1 cellular context compared by ENCODE assay signal in the genomic region with DNA sequence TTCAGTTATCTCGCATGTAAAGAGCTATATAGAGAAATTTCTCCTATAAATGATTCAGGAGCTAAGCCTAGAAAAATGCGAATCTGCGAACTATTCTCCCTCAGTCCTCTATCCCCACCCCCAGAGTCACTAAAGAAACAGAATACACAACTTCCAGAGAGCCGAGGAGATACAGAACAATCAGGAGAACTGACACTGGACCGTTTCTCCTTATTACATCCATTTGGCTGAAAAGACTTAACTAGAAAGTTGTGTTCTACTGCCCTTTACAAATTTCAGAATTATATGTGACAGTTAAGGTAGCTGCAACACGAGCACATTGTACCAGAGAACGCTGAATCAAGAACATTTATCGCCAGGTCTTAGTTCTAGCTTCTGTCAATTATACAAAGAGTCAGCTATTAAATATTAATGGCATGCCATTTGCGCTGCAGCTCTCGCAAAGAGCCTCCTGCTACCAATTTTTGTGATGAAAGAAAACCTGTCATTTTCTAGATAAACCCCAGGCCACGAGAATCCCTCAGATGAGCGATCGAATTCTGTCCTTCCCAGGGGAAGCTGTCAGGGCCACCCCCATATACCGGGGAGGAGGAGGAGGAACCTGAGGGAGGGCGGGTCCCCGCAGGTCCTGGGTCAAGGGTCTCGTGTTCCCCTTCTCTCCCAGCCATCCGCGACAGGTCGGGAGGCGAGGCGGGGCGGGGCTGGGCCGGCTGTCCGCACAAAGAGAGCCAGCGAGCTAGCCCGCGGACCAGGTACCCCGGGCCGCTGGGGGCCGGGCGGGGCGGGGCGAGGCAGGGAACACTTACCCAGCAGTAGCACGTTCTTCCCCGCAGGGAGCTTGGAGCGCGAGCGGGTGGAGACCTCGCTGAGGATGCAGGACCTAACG.
TF ChIP-seq lines count a peak whose summit lies in the region.

No MANE protein-coding gene starts in this region.

TF ChIP-seq in HepG2, 621 proteins besides CTCF, POLR2A, EP300 and RAD21 (continued from another document and continues in another):
- TF ChIP-seq ZNF407 (CRISPR knock-in tag; IDR thresholded peaks at IDR 0.05; ENCODE audit: not compliant biosample characterization): no peak
- no peak for TF ChIP-seq ZNF235 (CRISPR knock-in tag; IDR thresholded peaks at IDR 0.05; ENCODE audit: borderline replicate concordance)
- no peak for TF ChIP-seq CENPX (CRISPR knock-in tag; IDR thresholded peaks at IDR 0.05)
- no peak for TF ChIP-seq GRHL1 (CRISPR knock-in tag; conservative IDR thresholded peaks at IDR 0.05)
- no peak for TF ChIP-seq ATM (IDR thresholded peaks at IDR 0.05; ENCODE audit: borderline replicate concordance)
- TF ChIP-seq, protein P1, sequence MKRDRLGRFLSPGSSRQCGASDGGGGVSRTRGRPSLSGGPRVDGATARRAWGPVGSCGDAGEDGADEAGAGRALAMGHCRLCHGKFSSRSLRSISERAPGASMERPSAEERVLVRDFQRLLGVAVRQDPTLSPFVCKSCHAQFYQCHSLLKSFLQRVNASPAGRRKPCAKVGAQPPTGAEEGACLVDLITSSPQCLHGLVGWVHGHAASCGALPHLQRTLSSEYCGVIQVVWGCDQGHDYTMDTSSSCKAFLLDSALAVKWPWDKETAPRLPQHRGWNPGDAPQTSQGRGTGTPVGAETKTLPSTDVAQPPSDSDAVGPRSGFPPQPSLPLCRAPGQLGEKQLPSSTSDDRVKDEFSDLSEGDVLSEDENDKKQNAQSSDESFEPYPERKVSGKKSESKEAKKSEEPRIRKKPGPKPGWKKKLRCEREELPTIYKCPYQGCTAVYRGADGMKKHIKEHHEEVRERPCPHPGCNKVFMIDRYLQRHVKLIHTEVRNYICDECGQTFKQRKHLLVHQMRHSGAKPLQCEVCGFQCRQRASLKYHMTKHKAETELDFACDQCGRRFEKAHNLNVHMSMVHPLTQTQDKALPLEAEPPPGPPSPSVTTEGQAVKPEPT (CRISPR knock-in tag; IDR thresholded peaks at IDR 0.05; ENCODE audit: low read depth): no peak
- TF ChIP-seq NFIC (IDR thresholded peaks at IDR 0.05; ENCODE audit: low read length): no peak
- TF ChIP-seq CREB1 (IDR thresholded peaks at IDR 0.05): no peak
- TF ChIP-seq CREB1 (CRISPR knock-in tag; IDR thresholded peaks at IDR 0.05): no peak
- no peak for TF ChIP-seq TOE1 (CRISPR knock-in tag; IDR thresholded peaks at IDR 0.05)
- TF ChIP-seq ZMAT5 (CRISPR knock-in tag; IDR thresholded peaks at IDR 0.05; ENCODE audit: borderline replicate concordance, low read depth): no peak
- TF ChIP-seq PBX3 (CRISPR knock-in tag; IDR thresholded peaks at IDR 0.05; ENCODE audit: borderline replicate concordance): no peak
- TF ChIP-seq ZBTB3 (CRISPR knock-in tag; IDR thresholded peaks at IDR 0.05; ENCODE audit: borderline replicate concordance, low read depth): no peak
- TF ChIP-seq, protein P2, sequence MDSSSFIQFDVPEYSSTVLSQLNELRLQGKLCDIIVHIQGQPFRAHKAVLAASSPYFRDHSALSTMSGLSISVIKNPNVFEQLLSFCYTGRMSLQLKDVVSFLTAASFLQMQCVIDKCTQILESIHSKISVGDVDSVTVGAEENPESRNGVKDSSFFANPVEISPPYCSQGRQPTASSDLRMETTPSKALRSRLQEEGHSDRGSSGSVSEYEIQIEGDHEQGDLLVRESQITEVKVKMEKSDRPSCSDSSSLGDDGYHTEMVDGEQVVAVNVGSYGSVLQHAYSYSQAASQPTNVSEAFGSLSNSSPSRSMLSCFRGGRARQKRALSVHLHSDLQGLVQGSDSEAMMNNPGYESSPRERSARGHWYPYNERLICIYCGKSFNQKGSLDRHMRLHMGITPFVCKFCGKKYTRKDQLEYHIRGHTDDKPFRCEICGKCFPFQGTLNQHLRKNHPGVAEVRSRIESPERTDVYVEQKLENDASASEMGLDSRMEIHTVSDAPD (CRISPR knock-in tag; IDR thresholded peaks at IDR 0.05): no peak
- TF ChIP-seq NFATC3 (CRISPR knock-in tag; IDR thresholded peaks at IDR 0.05): no peak
- TF ChIP-seq, protein P3, sequence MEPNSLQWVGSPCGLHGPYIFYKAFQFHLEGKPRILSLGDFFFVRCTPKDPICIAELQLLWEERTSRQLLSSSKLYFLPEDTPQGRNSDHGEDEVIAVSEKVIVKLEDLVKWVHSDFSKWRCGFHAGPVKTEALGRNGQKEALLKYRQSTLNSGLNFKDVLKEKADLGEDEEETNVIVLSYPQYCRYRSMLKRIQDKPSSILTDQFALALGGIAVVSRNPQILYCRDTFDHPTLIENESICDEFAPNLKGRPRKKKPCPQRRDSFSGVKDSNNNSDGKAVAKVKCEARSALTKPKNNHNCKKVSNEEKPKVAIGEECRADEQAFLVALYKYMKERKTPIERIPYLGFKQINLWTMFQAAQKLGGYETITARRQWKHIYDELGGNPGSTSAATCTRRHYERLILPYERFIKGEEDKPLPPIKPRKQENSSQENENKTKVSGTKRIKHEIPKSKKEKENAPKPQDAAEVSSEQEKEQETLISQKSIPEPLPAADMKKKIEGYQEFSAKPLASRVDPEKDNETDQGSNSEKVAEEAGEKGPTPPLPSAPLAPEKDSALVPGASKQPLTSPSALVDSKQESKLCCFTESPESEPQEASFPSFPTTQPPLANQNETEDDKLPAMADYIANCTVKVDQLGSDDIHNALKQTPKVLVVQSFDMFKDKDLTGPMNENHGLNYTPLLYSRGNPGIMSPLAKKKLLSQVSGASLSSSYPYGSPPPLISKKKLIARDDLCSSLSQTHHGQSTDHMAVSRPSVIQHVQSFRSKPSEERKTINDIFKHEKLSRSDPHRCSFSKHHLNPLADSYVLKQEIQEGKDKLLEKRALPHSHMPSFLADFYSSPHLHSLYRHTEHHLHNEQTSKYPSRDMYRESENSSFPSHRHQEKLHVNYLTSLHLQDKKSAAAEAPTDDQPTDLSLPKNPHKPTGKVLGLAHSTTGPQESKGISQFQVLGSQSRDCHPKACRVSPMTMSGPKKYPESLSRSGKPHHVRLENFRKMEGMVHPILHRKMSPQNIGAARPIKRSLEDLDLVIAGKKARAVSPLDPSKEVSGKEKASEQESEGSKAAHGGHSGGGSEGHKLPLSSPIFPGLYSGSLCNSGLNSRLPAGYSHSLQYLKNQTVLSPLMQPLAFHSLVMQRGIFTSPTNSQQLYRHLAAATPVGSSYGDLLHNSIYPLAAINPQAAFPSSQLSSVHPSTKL (CRISPR knock-in tag; IDR thresholded peaks at IDR 0.05): peak; percentile 20; the same call in 1 of the 2 replicates
- TF ChIP-seq PATZ1 (CRISPR knock-in tag; IDR thresholded peaks at IDR 0.05): no peak
- TF ChIP-seq, protein P4, sequence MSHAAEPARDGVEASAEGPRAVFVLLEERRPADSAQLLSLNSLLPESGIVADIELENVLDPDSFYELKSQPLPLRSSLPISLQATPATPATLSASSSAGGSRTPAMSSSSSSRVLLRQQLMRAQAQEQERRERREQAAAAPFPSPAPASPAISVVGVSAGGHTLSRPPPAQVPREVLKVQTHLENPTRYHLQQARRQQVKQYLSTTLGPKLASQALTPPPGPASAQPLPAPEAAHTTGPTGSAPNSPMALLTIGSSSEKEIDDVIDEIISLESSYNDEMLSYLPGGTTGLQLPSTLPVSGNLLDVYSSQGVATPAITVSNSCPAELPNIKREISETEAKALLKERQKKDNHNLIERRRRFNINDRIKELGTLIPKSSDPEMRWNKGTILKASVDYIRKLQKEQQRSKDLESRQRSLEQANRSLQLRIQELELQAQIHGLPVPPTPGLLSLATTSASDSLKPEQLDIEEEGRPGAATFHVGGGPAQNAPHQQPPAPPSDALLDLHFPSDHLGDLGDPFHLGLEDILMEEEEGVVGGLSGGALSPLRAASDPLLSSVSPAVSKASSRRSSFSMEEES (CRISPR knock-in tag; IDR thresholded peaks at IDR 0.05): peak; percentile 33; the same call in 1 of the 2 replicates
- TF ChIP-seq CHD2 (IDR thresholded peaks at IDR 0.05; ENCODE audit: low read depth, low read length): no peak
- TF ChIP-seq NAIF1 (CRISPR knock-in tag; IDR thresholded peaks at IDR 0.05; ENCODE audit: borderline replicate concordance): no peak
- no peak for TF ChIP-seq EED (CRISPR knock-in tag; IDR thresholded peaks at IDR 0.05)
- no peak; the same call in 1 of the 2 replicates for TF ChIP-seq ZNF746 (CRISPR knock-in tag; IDR thresholded peaks at IDR 0.05)
- TF ChIP-seq ZNF781 (CRISPR knock-in tag; IDR thresholded peaks at IDR 0.05; ENCODE audit: borderline replicate concordance, not compliant biosample characterization): no peak
- TF ChIP-seq KLF6 (CRISPR knock-in tag; IDR thresholded peaks at IDR 0.05): 0 out of 2 replicates have a peak, but pooled peaks have one; percentile 6
- no peak for TF ChIP-seq ZNF773 (CRISPR knock-in tag; IDR thresholded peaks at IDR 0.05; ENCODE audit: borderline replicate concordance)
- TF ChIP-seq NKX3-1 (CRISPR knock-in tag; IDR thresholded peaks at IDR 0.05): no peak
